ENCODE assay signal across 8 cellular contexts in the genomic region with DNA sequence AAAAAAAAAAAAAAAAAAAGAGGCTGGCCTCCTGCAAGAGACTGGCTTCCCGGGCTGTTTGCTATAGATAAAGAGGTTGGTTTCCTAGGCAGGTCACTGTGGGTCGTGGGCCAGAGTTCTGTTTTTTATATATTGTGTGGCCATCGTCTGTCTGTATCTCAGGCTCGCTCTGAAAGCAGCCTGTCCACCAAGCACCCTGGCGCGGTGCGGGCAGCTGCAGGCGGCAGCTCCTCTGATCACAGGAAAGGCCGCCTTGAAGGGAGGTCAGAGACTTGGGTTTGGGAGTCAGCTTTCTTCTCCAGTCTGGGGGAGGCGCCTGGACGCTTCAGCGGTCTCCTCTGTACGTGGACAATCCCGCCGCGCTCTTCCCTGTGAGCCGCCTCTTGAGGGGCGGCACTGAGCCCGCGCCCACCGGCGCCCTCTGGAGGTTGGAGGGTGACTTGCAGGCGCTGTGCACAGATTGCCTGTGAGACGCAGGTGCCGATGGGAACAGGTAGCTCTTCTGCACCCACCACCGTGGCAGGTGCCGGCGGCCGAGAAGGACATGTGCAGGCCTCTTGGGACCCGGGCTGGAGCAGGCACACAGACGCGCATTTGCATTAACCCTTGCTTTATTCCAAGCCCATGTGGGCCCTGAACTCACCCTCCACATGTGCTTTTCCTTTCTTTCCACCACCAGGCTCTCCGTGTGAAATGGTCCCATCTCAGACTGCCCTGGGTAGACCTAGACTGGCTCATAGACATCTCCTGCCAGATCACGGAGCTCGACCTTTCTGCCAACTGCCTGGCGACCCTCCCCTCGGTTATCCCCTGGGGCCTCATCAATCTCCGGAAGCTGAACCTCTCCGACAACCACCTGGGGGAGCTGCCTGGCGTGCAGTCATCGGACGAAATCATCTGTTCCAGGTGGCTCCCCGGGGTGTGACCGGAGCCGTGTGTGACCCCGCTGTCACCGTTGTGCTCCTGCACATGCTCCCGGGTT.
DNase-seq lines count a peak whose midpoint lies in the region; ATAC-seq lines count a peak whose summit lies in the region.

No MANE protein-coding gene starts in this region.

- peak overlapping the region; percentile 68 for H2BK12ac ChIP-seq in neuronal stem cell (ENCODE audit: low read length)

- no peak overlapping the region for H2BK15ac ChIP-seq in neuronal stem cell (ENCODE audit: low read length)

- peak; percentile 91 for ATAC-seq in GM21723 (IDR thresholded peaks at IDR 0.05; ENCODE audit: unreplicated experiment)

- peak overlapping the region; percentile 60 for H3K9ac ChIP-seq in neuronal stem cell (ENCODE audit: low read depth, low read length, poor library complexity)
- peak overlapping the region in 1 of 2 donors; percentile 55 for H3K9ac ChIP-seq in stomach smooth muscle (ENCODE audit: low read length in 2 of 2)

- peak overlapping the region; percentile 93 for H3K18ac ChIP-seq in neuronal stem cell (ENCODE audit: low read length)

- H2AFZ ChIP-seq in neuronal stem cell (ENCODE audit: low read length) = peak overlapping the region; percentile 90

- H3K27ac ChIP-seq in neuronal stem cell (replicated peaks; ENCODE audit: low read length) = no peak overlapping the region
- no peak overlapping the region for H3K27ac ChIP-seq in stomach smooth muscle (ENCODE audit: low read length)

- peak overlapping the region; percentile 62 for H3K4me2 ChIP-seq in neuronal stem cell (ENCODE audit: insufficient read depth, low read length, poor library complexity, severe bottlenecking)

- H2AK5ac ChIP-seq in neuronal stem cell (ENCODE audit: low read depth, low read length) = no peak overlapping the region

- WGBS in neuronal stem cell (ENCODE audit: extremely low coverage in 2 of 2, insufficient read length in 2 of 2, insufficient replicate concordance in 1 of 2), 2 donors = no CpG with 5 or more reads among the region's 48 CpGs

- H3K36me3 ChIP-seq in neuronal stem cell (replicated peaks in 1 of 2; ENCODE audit: control insufficient read depth in 2 of 2, insufficient read depth in 2 of 2, low read length in 2 of 2) (no peaks in the 10 kb centered on the region), stomach smooth muscle (ENCODE audit: control insufficient read depth in 2 of 2, insufficient read depth in 2 of 2, low read length in 2 of 2) (peaks cover 0 to 2% of the 10 kb centered on the region in 2 donors)

- H3K9me3 ChIP-seq in neuronal stem cell (replicated peaks in 1 of 2; ENCODE audit: control insufficient read depth in 2 of 2, insufficient read depth in 1 of 2, low read depth in 1 of 2, low read length in 2 of 2) (peaks cover 6 to 7% of the 10 kb centered on the region in 2 donors), stomach smooth muscle (ENCODE audit: control insufficient read depth in 2 of 2, low read length in 2 of 2) (no peaks in the 10 kb centered on the region)

- no peak overlapping the region for H3K4ac ChIP-seq in neuronal stem cell (ENCODE audit: low read length)

- H2BK120ac ChIP-seq in neuronal stem cell (ENCODE audit: low read depth, low read length) = no peak overlapping the region

- no peaks in the 10 kb centered on the region for H3K79me1 ChIP-seq in neuronal stem cell (ENCODE audit: low read depth, low read length)

- H3K27me3 ChIP-seq in neuronal stem cell (ENCODE audit: control insufficient read depth in 3 of 3, insufficient read depth in 3 of 3, low read depth in 1 of 3, low read length in 3 of 3) = peaks cover 0 to 3% (median 0%) of the 10 kb centered on the region in 3 experiments
- H3K27me3 ChIP-seq in stomach smooth muscle (ENCODE audit: control insufficient read depth in 1 of 2, insufficient read depth in 2 of 2, low read length in 2 of 2) = peaks cover 0 to 6% of the 10 kb centered on the region in 2 donors

- H3K23ac ChIP-seq in neuronal stem cell (ENCODE audit: low read depth, low read length, poor library complexity) = peak overlapping the region; percentile 58

- no peak overlapping the region for H2BK5ac ChIP-seq in neuronal stem cell (ENCODE audit: low read length)

- no peak overlapping the region for H4K91ac ChIP-seq in neuronal stem cell (ENCODE audit: low read depth, low read length, poor library complexity)

- H4K8ac ChIP-seq in neuronal stem cell (ENCODE audit: low read depth, low read length) = no peak overlapping the region

- H3K14ac ChIP-seq in neuronal stem cell (ENCODE audit: low read length) = no peak overlapping the region

- DNase-seq in DMS53 treated with DMSO at 0.1 percent for 48 hours (lab: John Stamatoyannopoulos, UW; ENCODE audit: unreplicated experiment) = peak; percentile 77
- DNase-seq in KG1 (lab: John Stamatoyannopoulos, UW) = peak; percentile 86
- DNase-seq in RPMI7951 (ENCODE audit: low read depth) = peak; percentile 80
- DNase-seq in activated effector memory CD4-positive, alpha-beta T cell treated with Interleukin-2 at 50 U/mL for 16 hours = peak; percentile 81
- peak; percentile 64 for DNase-seq in foreskin melanocyte
- DNase-seq in neuronal stem cell (ENCODE audit: low spot score) = peak; percentile 77

- H3K4me1 ChIP-seq in neuronal stem cell (ENCODE audit: control insufficient read depth in 2 of 2, insufficient read depth in 1 of 2, low read depth in 1 of 2, low read length in 2 of 2) (peaks cover 6 to 9% of the 10 kb centered on the region in 2 donors), stomach smooth muscle (ENCODE audit: control insufficient read depth, insufficient read depth, low read length) (peaks cover 6% of the 10 kb centered on the region)

- H3K4me3 ChIP-seq in neuronal stem cell (ENCODE audit: low read length in 2 of 2) (peak overlapping the region; percentile 38 to 75), stomach smooth muscle (ENCODE audit: low read length in 2 of 2) (peak overlapping the region; percentile 72 to 76)
